25 cellular contexts compared by ENCODE assay signal in genomic region chr16:78782572-78782971, GRCh38.
"Had no signal": no experiment of that assay in that cellular context is flagged by ENCODE, and none has a peak within 500 bp of the region (broad histone marks: within the 10 kb centered on the region; RNA-seq: fewer than 3 reads in every experiment).

No MANE protein-coding gene starts in this region.

- H3K4me1 Mint-ChIP-seq: mesothelial cell of epicardium had no signal

- H3K27me3 ChIP-seq: colonic mucosa, heart right ventricle, left lung had no signal

- H3K9me3 Mint-ChIP-seq: dendritic cell treated with granulocyte-macrophage colony-stimulating factor and Interleukin-4, amounts not matched to agents 40 ng/mL and 50 ng/mL, for 4 days; effector memory CD8-positive, alpha-beta T cell; endodermal cell; naive B cell had no signal

- FAIRE-seq: endometrium, frontal cortex, islet of Langerhans, keratinocyte had no signal

- H3K27ac ChIP-seq: colonic mucosa, epithelial cell of prostate, foreskin keratinocyte, heart right ventricle, left lung, lower lobe of right lung had no signal

- H3K36me3 ChIP-seq: colonic mucosa, heart right ventricle, left lung, lower lobe of right lung had no signal

- H3K4me3 Mint-ChIP-seq: dendritic cell treated with granulocyte-macrophage colony-stimulating factor and Interleukin-4, amounts not matched to agents 40 ng/mL and 50 ng/mL, for 4 days; effector memory CD8-positive, alpha-beta T cell; endodermal cell; mesothelial cell of epicardium; naive B cell had no signal

- DNase-seq: colonic mucosa; cortex of kidney; effector CD8-positive, alpha-beta T cell; effector memory CD8-positive, alpha-beta T cell; endodermal cell; erythroblast; glutamatergic neuron; head of caudate nucleus; heart right ventricle; hippocampal formation; left cardiac atrium; left lung; left ventricle myocardium superior; lower lobe of right lung; mesenchymal stem cell; mucosa of descending colon; naive B cell had no signal

- H3K36me3 Mint-ChIP-seq: mesothelial cell of epicardium had no signal

- H3K27me3 Mint-ChIP-seq: dendritic cell treated with granulocyte-macrophage colony-stimulating factor and Interleukin-4, amounts not matched to agents 40 ng/mL and 50 ng/mL, for 4 days; effector memory CD8-positive, alpha-beta T cell; naive B cell had no signal

- H3K4me3 ChIP-seq: colonic mucosa, heart right ventricle, left lung, lower lobe of right lung, mucosa of descending colon had no signal

- H3K4me1 ChIP-seq: colonic mucosa, heart right ventricle, left lung, lower lobe of right lung had no signal

- ATAC-seq: effector memory CD8-positive, alpha-beta T cell; foreskin keratinocyte; heart right ventricle; left cardiac atrium; left lung; left ventricle myocardium superior; lower lobe of right lung; mucosa of descending colon had no signal

- H3K27ac Mint-ChIP-seq: dendritic cell treated with granulocyte-macrophage colony-stimulating factor and Interleukin-4, amounts not matched to agents 40 ng/mL and 50 ng/mL, for 4 days; effector memory CD8-positive, alpha-beta T cell; endodermal cell; mesothelial cell of epicardium had no signal

- H3K9me3 ChIP-seq: colonic mucosa, heart right ventricle, left lung, lower lobe of right lung, mucosa of descending colon had no signal
